In the genomic region with DNA sequence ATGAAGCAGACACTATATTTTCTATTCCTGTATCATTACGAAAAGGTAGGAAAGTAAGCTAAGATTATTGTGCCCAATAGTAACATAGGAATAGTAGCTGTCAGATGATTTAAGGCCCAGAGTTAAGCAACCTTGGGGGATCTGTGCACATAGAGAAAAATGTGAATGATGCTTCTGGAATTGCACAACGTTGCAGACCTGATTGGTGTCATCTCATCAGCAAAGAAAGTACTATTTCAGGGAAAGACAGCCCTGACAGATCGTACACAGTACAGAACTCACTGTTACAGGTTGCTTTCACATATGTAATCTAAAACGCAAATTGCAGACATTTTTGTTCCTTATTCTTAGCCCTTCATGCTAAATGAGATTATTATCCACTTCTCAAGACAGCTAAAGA, we compare ENCODE assay signal across 26 cellular contexts.
"Had no signal": no experiment of that assay in that cellular context is flagged by ENCODE, and none has a peak within 500 bp of the region (broad histone marks: within the 10 kb centered on the region; RNA-seq: fewer than 3 reads in every experiment).

No MANE protein-coding gene starts in this region.

- H3K4me1 ChIP-seq: ascending aorta, esophagus muscularis mucosa, gastroesophageal sphincter, heart right ventricle had no signal

- H3K79me2 ChIP-seq: hepatocyte had no signal

- H3K4me3 ChIP-seq: ascending aorta, coronary artery, dorsolateral prefrontal cortex, esophagus muscularis mucosa, gastroesophageal sphincter, heart right ventricle, hepatocyte had no signal

- H3K27me3 ChIP-seq: ascending aorta, esophagus muscularis mucosa, gastroesophageal sphincter, heart right ventricle, hepatocyte had no signal

- H3K4me2 ChIP-seq: hepatocyte had no signal

- H2AFZ ChIP-seq: hepatocyte had no signal

- DNase-seq: activated CD4-positive, alpha-beta memory T cell treated with anti-CD3 and anti-CD28 coated beads for 36 hours; activated CD4-positive, alpha-beta T cell treated with anti-CD3 and anti-CD28 coated beads for 36 hours; activated CD4-positive, alpha-beta T cell treated with anti-CD3 and anti-CD28 coated beads, Interleukin-2, amount 10 ng/mL, durations not matched to agents 24 days and 14 days; activated CD4-positive, CD25-positive, alpha-beta regulatory T cell; activated CD4-positive, CD25-positive, alpha-beta regulatory T cell treated with anti-CD3 and anti-CD28 coated beads, Interleukin-2, amount 50 U/mL, for 72 hours; activated CD8-positive, alpha-beta memory T cell treated with anti-CD3 and anti-CD28 coated beads, Interleukin-2, amount 10 ng/mL, durations not matched to agents 7 days and 5 days; activated CD8-positive, alpha-beta memory T cell treated with anti-CD3 and anti-CD28 coated beads, Interleukin-2, amount 50 U/mL, for 4 hours; activated CD8-positive, alpha-beta T cell treated with anti-CD3 and anti-CD28 coated beads, Interleukin-2, amount 10 ng/mL, durations not matched to agents 7 days and 5 days; activated effector memory CD4-positive, alpha-beta T cell treated with anti-CD3 and anti-CD28 coated beads, Interleukin-2, amount 50 U/mL, for 16 hours; activated naive CD4-positive, alpha-beta T cell treated with anti-CD3 and anti-CD28 coated beads, Interleukin-2, amount 10 ng/mL, durations not matched to agents 7 days and 5 days; activated naive CD8-positive, alpha-beta T cell treated with anti-CD3 and anti-CD28 coated beads, Interleukin-2, amount 10 ng/mL, durations not matched to agents 7 days and 5 days; activated T-cell treated with anti-CD3 and anti-CD28 coated beads, Interleukin-2, amount 50 U/mL, for 1 hour; activated T-cell treated with anti-CD3 and anti-CD28 coated beads, Interleukin-2, amount 50 U/mL, for 48 hours; dorsolateral prefrontal cortex; effector memory CD4-positive, alpha-beta T cell; endodermal cell; erythroblast; foreskin melanocyte; heart right ventricle; T-helper 17 cell; T1000 had no signal

- H3K9me3 ChIP-seq: ascending aorta, esophagus muscularis mucosa, gastroesophageal sphincter, heart right ventricle had no signal

- H3K27ac ChIP-seq: ascending aorta, coronary artery, dorsolateral prefrontal cortex, esophagus muscularis mucosa, gastroesophageal sphincter, heart right ventricle, hepatocyte had no signal

- H3K36me3 ChIP-seq: ascending aorta, esophagus muscularis mucosa, gastroesophageal sphincter, heart right ventricle had no signal
